ENCODE assay signal across 8 cellular contexts in genomic region chr17:50198026-50198669, GRCh38. TPM values are rescaled to one million over a fixed set of nuclear protein-coding genes. Genes with fewer than 3 reads are reported as not detected.
A peak's percentile ranks its signal among the peaks of the same experiment; 100 is the strongest.
DNase-seq lines count a peak whose midpoint lies in the region; ATAC-seq and TF ChIP-seq lines count a peak whose summit lies in the region.

No MANE protein-coding gene starts in this region.

- H3K27ac Mint-ChIP-seq in neural crest cell (ENCODE audit: unreplicated experiment), result no peak overlapping the region

- H3F3A ChIP-seq in SK-N-SH (replicated peaks; ENCODE audit: insufficient read depth), result peaks cover 71% of the 10 kb centered on the region

- no peak for TF ChIP-seq POLR2A in transverse colon (IDR thresholded peaks at IDR 0.05)

- peaks cover 100% of the 10 kb centered on the region for H3K79me2 ChIP-seq in SK-N-SH (ENCODE audit: insufficient read depth)

- peaks cover 82% of the 10 kb centered on the region for H4K20me1 ChIP-seq in SK-N-SH (ENCODE audit: insufficient read depth)

- H3K27ac ChIP-seq in SK-N-SH (ENCODE audit: low read depth in 2 of 2, low read length in 1 of 2) (peak overlapping the region; percentile 24 to 100), esophagus (ENCODE audit: low read depth in 2 of 2, low read length in 1 of 2) (peak overlapping the region; percentile 3 to 40), transverse colon (peak overlapping the region; percentile 69 to 95 (median 89))

- TF ChIP-seq RAD21 in SK-N-SH (IDR thresholded peaks at IDR 0.05; ENCODE audit: low read length), result peak; percentile 81

- no peaks in the 10 kb centered on the region for H3K9me3 Mint-ChIP-seq in neural crest cell

- WGBS in SK-N-SH (ENCODE audit: low lambda C conversion rate), result 15% methylated on average over 7 of the region's 7 CpGs
- WGBS in esophagus, 2 donors, result 12 to 14% methylated on average over 7 of the region's 7 CpGs
- WGBS in transverse colon (ENCODE audit: low coverage in 1 of 2), 2 donors, result 11% methylated on average over 7 of the region's 7 CpGs; no CpG with 5 or more reads in 1 of the 2 donors

- H3K4me3 ChIP-seq in SK-N-SH (ENCODE audit: low read depth in 2 of 2, low read length in 1 of 2) (peak overlapping the region; percentile 74 to 96; a peak in 3 of 4 replicates), esophagus (ENCODE audit: low read depth in 1 of 2, low read length in 2 of 2) (no peak overlapping the region), transverse colon (no peak overlapping the region)

- H3K9ac ChIP-seq in SK-N-SH, result peak overlapping the region; percentile 99

- H3K9me2 ChIP-seq in SK-N-SH, result no peaks in the 10 kb centered on the region

- in situ Hi-C loops in transverse colon (cut with MboI; ENCODE audit: low pct_ligation_motif_present in 1 of 4, low pct_unique_long_range_greater_than_20kb in 1 of 4, low sequenced_read_pairs in 3 of 4), result no loop called here

- peak overlapping the region; percentile 25 for H3K4me3 Mint-ChIP-seq in neural crest cell

- H3K9me3 ChIP-seq in SK-N-SH, result no peaks in the 10 kb centered on the region
- H3K9me3 ChIP-seq in esophagus (ENCODE audit: control insufficient read depth in 2 of 2, insufficient read depth in 1 of 2, low read depth in 1 of 2, low read length in 1 of 2), result no peaks in the 10 kb centered on the region
- H3K9me3 ChIP-seq in transverse colon, result no peaks in the 10 kb centered on the region

- intact Hi-C loops in transverse colon (cut with DNase I; ENCODE audit: low total_unique reads), result no loop called here

- no peaks in the 10 kb centered on the region for H3K36me3 Mint-ChIP-seq in neural crest cell (ENCODE audit: low read depth)

- POLR2A ChIA-PET in SK-N-SH (lab: Yijun Ruan, JAX), result interaction anchor here (0.8 to 1.1 kb wide), 2 partner anchors 20 to 37 kb away, joined by 3 to 7 read pairs; no protein-coding TSS in a partner anchor

- H3K4me1 Mint-ChIP-seq in neural crest cell, result peaks cover 23% of the 10 kb centered on the region

- H2AFZ ChIP-seq in SK-N-SH (ENCODE audit: low read depth), result no peak overlapping the region

- CTCF ChIA-PET in SK-N-SH (lab: Yijun Ruan, JAX), result interaction anchor here (0.6 to 13.8 kb wide), 39 partner anchors 9 to 174 kb away, joined by 3 to 463 read pairs (median 5); partner anchors contain the start of genes PDK2, PPP1R9B, SGCA and TMEM92

- peak; percentile 79 for TF ChIP-seq CTCF in SK-N-SH (IDR thresholded peaks at IDR 0.05)
- peak; percentile 66 for TF ChIP-seq CTCF in neural crest cell (conservative IDR thresholded peaks at IDR 0.05)
- TF ChIP-seq CTCF in transverse colon (IDR thresholded peaks at IDR 0.05), result peak; percentile 55 to 75 (median 70)

- H3K27me3 ChIP-seq in SK-N-SH (ENCODE audit: insufficient read depth) (no peaks in the 10 kb centered on the region), esophagus (ENCODE audit: control insufficient read depth in 1 of 2, insufficient read depth in 2 of 2, low read length in 2 of 2) (peaks cover 0 to 4% of the 10 kb centered on the region in 2 donors), transverse colon (peaks cover 35% of the 10 kb centered on the region)

- DNase-seq in SK-N-SH (peak; percentile 89), NCI-H69 (lab: John Stamatoyannopoulos, UW) (peak; percentile 62), neural crest cell (ENCODE audit: low read depth, low spot score) (peak; percentile 56), transverse colon (peak; percentile 79)
- peak; percentile 74 for DNase-seq in activated CD8-positive, alpha-beta memory T cell treated with anti-CD3 and anti-CD28 coated beads for 24 hours

- no peak for TF ChIP-seq EP300 in SK-N-SH (IDR thresholded peaks at IDR 0.05; ENCODE audit: borderline replicate concordance in 1 of 2, low read depth in 1 of 2, low read length in 1 of 2)
- no peak for TF ChIP-seq EP300 in transverse colon (IDR thresholded peaks at IDR 0.05; ENCODE audit: low read depth)

- H3K4me1 ChIP-seq in SK-N-SH (ENCODE audit: control insufficient read depth in 1 of 2, insufficient read depth in 2 of 2, low read depth in 1 of 2, low read length in 1 of 2) (peaks cover 26 to 49% of the 10 kb centered on the region in 2 experiments; a peak in 3 of 4 replicates), esophagus (ENCODE audit: control insufficient read depth in 2 of 2, insufficient read depth in 2 of 2, low read length in 1 of 2) (no peaks in the 10 kb centered on the region), transverse colon (peaks cover 3 to 50% (median 29%) of the 10 kb centered on the region in 4 donors)

- ATAC-seq in SK-N-SH treated with all-trans-retinoic acid at 6 μM for 48 hours (no peak), HG03442 (IDR thresholded peaks at IDR 0.05; ENCODE audit: unreplicated experiment) (no peak)

- H3K4me2 ChIP-seq in SK-N-SH, result peak overlapping the region; percentile 89

- H3K27me3 Mint-ChIP-seq in neural crest cell (ENCODE audit: low read depth), result peaks cover 48% of the 10 kb centered on the region

- H3K36me3 ChIP-seq in SK-N-SH (replicated peaks in 1 of 2; ENCODE audit: control insufficient read depth in 1 of 2, insufficient read depth in 2 of 2, low read length in 1 of 2) (peaks cover 60 to 66% of the 10 kb centered on the region in 2 experiments), esophagus (ENCODE audit: control insufficient read depth in 2 of 2, insufficient read depth in 2 of 2, low read length in 1 of 2) (peaks cover 0 to 23% of the 10 kb centered on the region in 2 donors), transverse colon (peaks cover 0 to 35% (median 0%) of the 10 kb centered on the region in 4 donors)

TF ChIP-seq in SK-N-SH, 30 proteins besides CTCF, POLR2A, EP300 and RAD21 (continues in another document):
- TF ChIP-seq NRF1 (IDR thresholded peaks at IDR 0.05; ENCODE audit: low read depth, low read length) (no peak), USF2 (IDR thresholded peaks at IDR 0.05; ENCODE audit: borderline replicate concordance, low read depth, low read length) (no peak), FOXJ3 (CRISPR knock-in tag; IDR thresholded peaks at IDR 0.05) (no peak), CHD2 (IDR thresholded peaks at IDR 0.05; ENCODE audit: low read length, partially characterized antibody) (no peak), FOSL2 (IDR thresholded peaks at IDR 0.05; ENCODE audit: borderline replicate concordance, low read depth) (no peak), USF1 (IDR thresholded peaks at IDR 0.05; ENCODE audit: borderline replicate concordance, low read depth) (no peak), MEF2A (IDR thresholded peaks at IDR 0.05; ENCODE audit: borderline replicate concordance, low read depth) (no peak)

TF ChIP-seq in SK-N-SH treated with all-trans-retinoic acid at 6 μM for 48 hours, 23 proteins besides CTCF, POLR2A, EP300 and RAD21:
- TF ChIP-seq TCF4 (CRISPR knock-in tag; IDR thresholded peaks at IDR 0.05; ENCODE audit: borderline replicate concordance), result no peak
- TF ChIP-seq ESRRG (CRISPR knock-in tag; IDR thresholded peaks at IDR 0.05), result no peak
- TF ChIP-seq ZNF8 (CRISPR knock-in tag; IDR thresholded peaks at IDR 0.05), result no peak
- no peak for TF ChIP-seq CSDC2 (CRISPR knock-in tag; IDR thresholded peaks at IDR 0.05)
- TF ChIP-seq ZFP30 (CRISPR knock-in tag; IDR thresholded peaks at IDR 0.05), result no peak
- TF ChIP-seq ISL1 (CRISPR knock-in tag; IDR thresholded peaks at IDR 0.05), result no peak
- TF ChIP-seq TOX (CRISPR knock-in tag; IDR thresholded peaks at IDR 0.05; ENCODE audit: borderline replicate concordance), result no peak
- no peak for TF ChIP-seq SNAI2 (CRISPR knock-in tag; IDR thresholded peaks at IDR 0.05)
- TF ChIP-seq CSRNP3 (CRISPR knock-in tag; IDR thresholded peaks at IDR 0.05), result no peak

RNA-seq across cellular contexts. Expression of gene COL1A1, which starts 3.3 kb away (rescaled TPM):
- 265 and 1,461 TPM in 2 replicates for polyA plus RNA-seq in SK-N-SH (2012; rRNA removed)
- 757 and 1,045 TPM in 2 replicates for polyA plus RNA-seq in SK-N-SH (2012; cell fraction: cytosol; rRNA removed)
- 2,732 and 4,628 TPM in 2 replicates for polyA plus RNA-seq in SK-N-SH (2012; cell fraction: nucleus; rRNA removed)
- polyA plus RNA-seq in esophagus, result 10 to 100 TPM; 11.8 to 12.8 TPM
- 13.3 and 14.8 TPM in 2 replicates for total RNA-seq in neural crest cell
- 100 to 1,000 TPM in 2 of 4 donors, 10 to 100 TPM in 2; 13.0 to 210 (median 79.8) TPM for total RNA-seq in transverse colon

RNA-seq across cellular contexts. Expression of gene SGCA, which starts 32.3 kb away (rescaled TPM):
- polyA plus RNA-seq in SK-N-SH (2012; rRNA removed), result 0.29 TPM in 1 of 2 replicates, not detected in the other
- 0.04 and 0.07 TPM in 2 replicates for polyA plus RNA-seq in SK-N-SH (2012; cell fraction: cytosol; rRNA removed)
- polyA plus RNA-seq in SK-N-SH (2012; cell fraction: nucleus; rRNA removed), result 0.11 and 0.15 TPM in 2 replicates
- polyA plus RNA-seq in esophagus, result 1 to 10 TPM; 7.1 to 10.0 TPM
- not detected in 2 replicates for total RNA-seq in neural crest cell
- total RNA-seq in transverse colon, result 10 to 100 TPM in 1 of 4 donors, 1 to 10 TPM in 3; 3.7 to 65.3 (median 7.6) TPM

RNA-seq across cellular contexts. Expression of gene PPP1R9B, which starts 47.7 kb away (rescaled TPM):
- polyA plus RNA-seq in SK-N-SH (2012; rRNA removed), result 26.9 and 35.2 TPM in 2 replicates
- 19.8 and 24.9 TPM in 2 replicates for polyA plus RNA-seq in SK-N-SH (2012; cell fraction: cytosol; rRNA removed)
- polyA plus RNA-seq in SK-N-SH (2012; cell fraction: nucleus; rRNA removed), result 65.0 and 65.1 TPM in 2 replicates
- polyA plus RNA-seq in esophagus, result 10 to 100 TPM; 15.4 to 31.3 TPM
- total RNA-seq in neural crest cell, result 67.1 and 68.8 TPM in 2 replicates
- 10 to 100 TPM; 19.0 to 29.9 (median 27.7) TPM for total RNA-seq in transverse colon

Comparison
In these comparisons a context has a peak if more than half of its experiments do, and no peak if none do; other contexts are left out.
1. H3K27ac ChIP-seq: peak in every context shown above with its lines; median percentile 89 in transverse colon; 62 in SK-N-SH; 22 in esophagus.
2. H3K4me3 ChIP-seq: peak in SK-N-SH (2 of 2); none in esophagus (0 of 2) and transverse colon (0 of 4).
3. Peak in every context shown above with its lines, with median percentiles within 50 percentile points of each other: DNase-seq and CTCF ChIP-seq.